ENCODE assay signal across 26 cellular contexts in the genomic region with DNA sequence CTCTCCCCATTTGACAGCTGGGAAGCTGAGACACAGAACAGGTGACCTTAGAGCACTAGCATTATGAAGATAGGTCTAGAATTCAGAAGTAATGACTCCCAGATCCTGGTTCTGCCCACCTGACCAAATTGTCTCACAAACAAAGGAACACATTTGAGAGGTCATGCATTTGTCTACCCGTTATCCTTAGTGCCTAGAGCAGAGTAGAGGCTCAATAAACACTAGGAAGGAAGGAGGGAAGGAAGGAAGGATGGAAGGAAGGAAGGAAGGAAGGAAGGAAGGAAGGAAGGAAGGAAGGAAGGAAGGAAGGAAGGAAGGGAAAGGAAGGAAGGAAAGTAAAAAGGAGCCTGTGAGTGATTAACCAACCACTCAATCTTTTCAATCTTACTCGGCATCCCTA.
"Had no signal": no experiment of that assay in that cellular context is flagged by ENCODE, and none has a peak within 500 bp of the region (broad histone marks: within the 10 kb centered on the region; RNA-seq: fewer than 3 reads in every experiment).

No MANE protein-coding gene starts in this region.

- H3K4me1 Mint-ChIP-seq: activated naive CD8-positive, alpha-beta T cell treated with anti-CD3 and anti-CD28 coated beads, Interleukin-2, amount 10 ng/mL, durations not matched to agents 7 days and 5 days had no signal

- H3K36me3 ChIP-seq: adrenal gland, Peyer's patch, SJCRH30 had no signal

- H3K27me3 ChIP-seq: body of pancreas, Peyer's patch, SJCRH30 had no signal

- FAIRE-seq: bronchial epithelial cell had no signal

- H3K4me3 ChIP-seq: adrenal gland, body of pancreas, Peyer's patch, SJCRH30 had no signal

- DNase-seq: activated CD4-positive, alpha-beta T cell treated with anti-CD3 and anti-CD28 coated beads for 48 hours; activated CD4-positive, alpha-beta T cell treated with anti-CD3 and anti-CD28 coated beads, Interleukin-2, amount 50 U/mL, for 4 hours; activated CD4-positive, CD25-positive, alpha-beta regulatory T cell treated with anti-CD3 and anti-CD28 coated beads, Interleukin-2, amount 50 U/mL, for 72 hours; activated CD8-positive, alpha-beta memory T cell treated with anti-CD3 and anti-CD28 coated beads, Interleukin-2, amount 50 U/mL, for 48 hours; activated CD8-positive, alpha-beta T cell treated with anti-CD3 and anti-CD28 coated beads, Interleukin-2, amount 10 ng/mL, durations not matched to agents 7 days and 5 days; activated naive CD4-positive, alpha-beta T cell treated with anti-CD3 and anti-CD28 coated beads, Interleukin-2, amount 50 U/mL, for 16 hours; activated naive CD8-positive, alpha-beta T cell treated with anti-CD3 and anti-CD28 coated beads, Interleukin-2, amount 10 ng/mL, durations not matched to agents 7 days and 5 days; activated T-cell treated with anti-CD3 and anti-CD28 coated beads, Interleukin-2, amount 50 U/mL, for 1 hour; adrenal gland; aorta; body of pancreas; central memory CD4-positive, alpha-beta T cell; NCI-H1092; NCI-H1417; NCI-H1930; NCI-H2171; NCI-H226; NCI-H526; NCI-H82; NK-92 treated with Interleukin-12 subunit alpha and Interleukin-12 subunit beta, amount 100 ng/mL, for 24 hours; Peyer's patch; Right ventricle myocardium superior; SJCRH30 had no signal

- H3K9me3 Mint-ChIP-seq: activated naive CD8-positive, alpha-beta T cell treated with anti-CD3 and anti-CD28 coated beads, Interleukin-2, amount 10 ng/mL, durations not matched to agents 7 days and 5 days had no signal

- H3K4me3 Mint-ChIP-seq: activated CD8-positive, alpha-beta T cell treated with anti-CD3 and anti-CD28 coated beads, Interleukin-2, amount 10 ng/mL, durations not matched to agents 7 days and 5 days; activated naive CD8-positive, alpha-beta T cell treated with anti-CD3 and anti-CD28 coated beads, Interleukin-2, amount 10 ng/mL, durations not matched to agents 7 days and 5 days; T-helper 1 cell treated with Interleukin-12 subunit alpha and Interleukin-12 subunit beta and Interleukin-4 antibody, amounts not matched to agents 30 μg/mL and 1 μg/mL, for 36 hours had no signal

- H3K4me1 ChIP-seq: adrenal gland, body of pancreas, Peyer's patch, SJCRH30 had no signal

- H3K27ac ChIP-seq: adrenal gland, body of pancreas, Peyer's patch, RWPE1, SJCRH30 had no signal

- H3K9me3 ChIP-seq: adrenal gland, body of pancreas, Peyer's patch, SJCRH30 had no signal

- ATAC-seq: activated CD8-positive, alpha-beta T cell treated with anti-CD3 and anti-CD28 coated beads, Interleukin-2, amount 10 ng/mL, durations not matched to agents 7 days and 5 days; body of pancreas had no signal

- H3K36me3 Mint-ChIP-seq: activated naive CD8-positive, alpha-beta T cell treated with anti-CD3 and anti-CD28 coated beads, Interleukin-2, amount 10 ng/mL, durations not matched to agents 7 days and 5 days had no signal

- H3K27ac Mint-ChIP-seq: activated CD8-positive, alpha-beta T cell treated with anti-CD3 and anti-CD28 coated beads, Interleukin-2, amount 10 ng/mL, durations not matched to agents 7 days and 5 days; activated naive CD8-positive, alpha-beta T cell treated with anti-CD3 and anti-CD28 coated beads, Interleukin-2, amount 10 ng/mL, durations not matched to agents 7 days and 5 days; T-helper 1 cell treated with Interleukin-12 subunit alpha and Interleukin-12 subunit beta and Interleukin-4 antibody, amounts not matched to agents 30 μg/mL and 1 μg/mL, for 36 hours had no signal
